1 cellular context compared by ENCODE assay signal in the genomic region with DNA sequence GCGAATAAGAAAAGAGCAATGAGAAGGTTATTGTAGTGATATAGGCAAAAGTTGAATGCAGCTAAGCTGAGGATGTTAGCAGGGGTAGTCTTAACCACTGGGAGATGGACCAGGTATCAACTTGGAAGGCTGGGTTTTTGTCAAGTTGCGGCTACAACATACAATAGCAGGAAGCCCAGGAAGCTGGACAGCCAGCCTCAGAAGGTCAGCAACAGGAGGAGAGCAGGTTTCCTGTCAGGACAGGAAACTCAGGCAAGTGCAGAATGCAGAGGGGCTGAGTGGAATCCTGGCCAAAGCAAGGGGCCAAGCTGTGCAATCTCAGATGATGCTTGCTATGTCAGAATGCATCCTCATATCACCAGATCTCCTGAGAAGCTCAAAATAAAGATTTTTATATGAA.
TF ChIP-seq lines count a peak whose summit lies in the region.

No MANE protein-coding gene starts in this region.

TF ChIP-seq in endothelial cell of umbilical vein, 7 proteins besides CTCF, POLR2A, EP300 and RAD21 (continued from another document):
- TF ChIP-seq, protein P1, sequence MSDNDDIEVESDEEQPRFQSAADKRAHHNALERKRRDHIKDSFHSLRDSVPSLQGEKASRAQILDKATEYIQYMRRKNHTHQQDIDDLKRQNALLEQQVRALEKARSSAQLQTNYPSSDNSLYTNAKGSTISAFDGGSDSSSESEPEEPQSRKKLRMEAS (IDR thresholded peaks at IDR 0.05; ENCODE audit: insufficient read depth, insufficient read length) = no peak
